13 cellular contexts compared by ENCODE assay signal in genomic region chr1:161128591-161129420, GRCh38.
"Had no signal": no experiment of that assay in that cellular context is flagged by ENCODE, and none has a peak within 500 bp of the region (broad histone marks: within the 10 kb centered on the region; RNA-seq: fewer than 3 reads in every experiment).

No MANE protein-coding gene starts in this region.

- DNase-seq: activated CD4-positive, alpha-beta T cell treated with anti-CD3 and anti-CD28 coated beads for 1 hour; colonic mucosa; foreskin keratinocyte; immature natural killer cell; left colon; natural killer cell; stimulated activated CD4-positive, alpha-beta T cell treated with anti-CD3 and anti-CD28 coated beads, Interleukin-2, amount 100 ng/mL, for 48 hours; stimulated activated naive CD8-positive, alpha-beta T cell treated with anti-CD3 and anti-CD28 coated beads, Interleukin-15, Interleukin-2, amounts not matched to agents 100 U/mL and 50 U/mL, for 24 hours; T-helper 9 cell had no signal

- H3K9me3 ChIP-seq: colonic mucosa had no signal

- FAIRE-seq: endothelial cell of umbilical vein, urothelium cell line had no signal

- H3K9me3 Mint-ChIP-seq: activated T-helper 2 cell treated with anti-CD3 and anti-CD28 coated beads, Interferon-gamma antibody, Interleukin-2, Interleukin-4, amounts not matched to agents 10 μg/mL and 5 μg/mL and 100 μg/mL, durations not matched to agents 14 hours and 24 hours and 36 hours; immature natural killer cell; natural killer cell had no signal

- H3K4me3 ChIP-seq: colonic mucosa had no signal

- H3K27ac ChIP-seq: colonic mucosa, foreskin keratinocyte had no signal

- H3K27me3 ChIP-seq: colonic mucosa, foreskin keratinocyte had no signal

- H3K27ac Mint-ChIP-seq: activated T-helper 2 cell treated with anti-CD3 and anti-CD28 coated beads, Interferon-gamma antibody, Interleukin-2, Interleukin-4, amounts not matched to agents 10 μg/mL and 5 μg/mL and 100 μg/mL, durations not matched to agents 14 hours and 24 hours and 36 hours; natural killer cell had no signal

- ATAC-seq: foreskin keratinocyte; left colon; natural killer cell; sciatic nerve; stimulated activated naive CD8-positive, alpha-beta T cell treated with anti-CD3 and anti-CD28 coated beads, Interleukin-15, Interleukin-2, amounts not matched to agents 100 U/mL and 50 U/mL, for 24 hours had no signal

- H3K4me3 Mint-ChIP-seq: immature natural killer cell, natural killer cell had no signal

- H3K36me3 ChIP-seq: colonic mucosa had no signal
